ENCODE assay signal across 11 cellular contexts in genomic region chr2:237955640-237956401, GRCh38. TPM values are rescaled to one million over a fixed set of nuclear protein-coding genes. Genes with fewer than 3 reads are reported as not detected.
A peak's percentile ranks its signal among the peaks of the same experiment; 100 is the strongest.
DNase-seq lines count a peak whose midpoint lies in the region; ATAC-seq and TF ChIP-seq lines count a peak whose summit lies in the region.
"Had no signal": no experiment of that assay in that cellular context is flagged by ENCODE, and none has a peak within 500 bp of the region (broad histone marks: within the 10 kb centered on the region; RNA-seq: fewer than 3 reads in every experiment).

No MANE protein-coding gene starts in this region.

- H3K36me3 ChIP-seq in left ventricle myocardium inferior, result no peaks in the 10 kb centered on the region

- no peak for TF ChIP-seq CTCF in left ventricle myocardium inferior (IDR thresholded peaks at IDR 0.05; ENCODE audit: borderline replicate concordance)

- no peak overlapping the region for H3K27ac ChIP-seq in left ventricle myocardium inferior (replicated peaks)

- no peaks in the 10 kb centered on the region for H3K36me3 Mint-ChIP-seq in activated T-cell treated with anti-CD3 and anti-CD28 coated beads, Interleukin-2, amount 50 U/mL, for 72 hours (ENCODE audit: insufficient read depth in 2 of 2)
- H3K36me3 Mint-ChIP-seq: naive B cell had no signal

- H3K4me1 Mint-ChIP-seq in activated T-cell treated with anti-CD3 and anti-CD28 coated beads, Interleukin-2, amount 50 U/mL, for 72 hours (ENCODE audit: low read depth), result peaks cover 9% of the 10 kb centered on the region

- intact Hi-C loops in left ventricle myocardium inferior (cut with micrococcal nuclease), result no loop called here

- H3K27me3 Mint-ChIP-seq in activated T-cell treated with anti-CD3 and anti-CD28 coated beads, Interleukin-2, amount 50 U/mL, for 72 hours (ENCODE audit: low read depth), result peaks cover 15% of the 10 kb centered on the region

- H3K4me3 Mint-ChIP-seq in activated T-cell treated with anti-CD3 and anti-CD28 coated beads, Interleukin-2, amount 50 U/mL, for 72 hours, result peak overlapping the region; percentile 51 to 55

- no peaks in the 10 kb centered on the region for H3K9me3 ChIP-seq in left ventricle myocardium inferior (replicated peaks)

- in situ Hi-C loops in G401 (cut with HindIII; ENCODE audit: low sequenced_read_pairs), result no loop called here

- H3K4me3 ChIP-seq in left ventricle myocardium inferior, result peak overlapping the region; percentile 63

- no peaks in the 10 kb centered on the region for H3K9me3 Mint-ChIP-seq in activated T-cell treated with anti-CD3 and anti-CD28 coated beads, Interleukin-2, amount 50 U/mL, for 72 hours
- H3K9me3 Mint-ChIP-seq: naive B cell had no signal

- no peak overlapping the region for H3K27ac Mint-ChIP-seq in activated T-cell treated with anti-CD3 and anti-CD28 coated beads, Interleukin-2, amount 50 U/mL, for 72 hours
- H3K27ac Mint-ChIP-seq: naive B cell had no signal

- H3K27me3 ChIP-seq in left ventricle myocardium inferior (ENCODE audit: low read depth), result peaks cover 37% of the 10 kb centered on the region

- peaks cover 11% of the 10 kb centered on the region for H3K4me1 ChIP-seq in left ventricle myocardium inferior

- DNase-seq in GM03348 (ENCODE audit: low spot score) (peak; percentile 30), left ventricle myocardium inferior (no peak), retina (peak; percentile 61), NOMO-1 (lab: John Stamatoyannopoulos, UW; ENCODE audit: unreplicated experiment in 2 of 2) (no peak), G401 (ENCODE audit: low spot score) (no peak), NCI-H2029 (lab: John Stamatoyannopoulos, UW) (no peak), ureter (ENCODE audit: low spot score) (no peak)
- DNase-seq in activated T-cell treated with anti-CD3 and anti-CD28 coated beads, Interleukin-2, amount 50 U/mL, for 72 hours, result peak in 1 of 2 donors; percentile 46
- DNase-seq: GF-D8, naive B cell, SHP77 had no signal

- peak; percentile 67 to 76 for ATAC-seq in activated T-cell treated with anti-CD3 and anti-CD28 coated beads, Interleukin-2, amount 50 U/mL, for 72 hours (replicated peaks in 1 of 2)

RNA-seq across cellular contexts. Expression of gene UBE2F, which starts 11.0 kb away (rescaled TPM):
- total RNA-seq in activated T-cell treated with anti-CD3 and anti-CD28 coated beads, Interleukin-2, amount 50 U/mL, for 72 hours, result 10 to 100 TPM; 73.6 to 81.7 TPM
- total RNA-seq in left ventricle myocardium inferior (63.5 TPM), ureter (44.4 TPM)
- 86.4 and 143 TPM in 2 replicates for total RNA-seq in G401 (2014; rRNA removed; shearing (Covaris generic))

Comparison
In these comparisons a context has a peak if more than half of its experiments do, and no peak if none do; other contexts are left out.
1. DNase-seq: peak in GM03348 (single experiment) and retina (single experiment); none in left ventricle myocardium inferior (single experiment), NOMO-1 (0 of 2), G401 (single experiment), NCI-H2029 (single experiment) and ureter (single experiment).